8 cellular contexts compared by ENCODE assay signal in genomic region chr14:55271572-55272414, GRCh38. TPM values are rescaled to one million over a fixed set of nuclear protein-coding genes. Genes with fewer than 3 reads are reported as not detected.
A peak's percentile ranks its signal among the peaks of the same experiment; 100 is the strongest.
DNase-seq lines count a peak whose midpoint lies in the region; ATAC-seq and TF ChIP-seq lines count a peak whose summit lies in the region.

No MANE protein-coding gene starts in this region.

- peaks cover 48% of the 10 kb centered on the region for H3K4me1 ChIP-seq in CD4-positive, alpha-beta memory T cell (ENCODE audit: insufficient read depth, low read length)

- intact Hi-C loops in CD4-positive, alpha-beta memory T cell (cut with micrococcal nuclease), result loop anchor here (1.0 to 5.0 kb wide), 8 partner anchors 15 to 220 kb away; partner anchors contain the start of genes ATG14 and MAPK1IP1L

- peaks cover 38 to 56% (median 44%) of the 10 kb centered on the region in 4 donors for H3K4me1 Mint-ChIP-seq in CD4-positive, alpha-beta memory T cell
- H3K4me1 Mint-ChIP-seq in endothelial cell (ENCODE audit: unreplicated experiment), result peaks cover 12% of the 10 kb centered on the region
- H3K4me1 Mint-ChIP-seq in mesothelial cell of epicardium, result peaks cover 63% of the 10 kb centered on the region

- CTCF ChIA-PET in CD4-positive, alpha-beta memory T cell (lab: Charles Lee; ENCODE audit: partially characterized antibody), result interaction anchor here (0.8 to 10.0 kb wide), 19 partner anchors 12 to 163 kb away, joined by 3 to 348 read pairs (median 6); no protein-coding TSS in a partner anchor

- peaks cover 0 to 2% (median 0%) of the 10 kb centered on the region in 8 donors for H3K9me3 Mint-ChIP-seq in CD4-positive, alpha-beta memory T cell
- H3K9me3 Mint-ChIP-seq in endothelial cell (ENCODE audit: unreplicated experiment) (no peaks in the 10 kb centered on the region), mesothelial cell of epicardium (no peaks in the 10 kb centered on the region)

- peak overlapping the region; percentile 91 for H3K27ac ChIP-seq in CD4-positive, alpha-beta memory T cell (ENCODE audit: low read depth, low read length)

- H3K36me3 ChIP-seq in CD4-positive, alpha-beta memory T cell (ENCODE audit: insufficient read depth, low read length), result no peaks in the 10 kb centered on the region

- TF ChIP-seq CTCF in endothelial cell (IDR thresholded peaks at IDR 0.05; ENCODE audit: unreplicated experiment), result no peak
- TF ChIP-seq CTCF in mesothelial cell of epicardium (IDR thresholded peaks at IDR 0.05; ENCODE audit: unreplicated experiment), result no peak

- H3K27ac Mint-ChIP-seq in CD4-positive, alpha-beta memory T cell, result peak overlapping the region; percentile 93 to 96 (median 95)
- peak overlapping the region; percentile 89 for H3K27ac Mint-ChIP-seq in endothelial cell (ENCODE audit: unreplicated experiment)
- H3K27ac Mint-ChIP-seq in mesothelial cell of epicardium, result peak overlapping the region; percentile 97

- peak; percentile 30 for ATAC-seq in GM19372 (IDR thresholded peaks at IDR 0.05; ENCODE audit: low read depth, unreplicated experiment)
- peak; percentile 23 for ATAC-seq in HG03469 (IDR thresholded peaks at IDR 0.05; ENCODE audit: unreplicated experiment)

- no peaks in the 10 kb centered on the region for H3K27me3 ChIP-seq in CD4-positive, alpha-beta memory T cell (ENCODE audit: insufficient read depth, low read length)

- peak overlapping the region; percentile 76 to 90 for H3K4me3 ChIP-seq in CD4-positive, alpha-beta memory T cell (ENCODE audit: low read length in 2 of 2)

- POLR2A ChIA-PET in CD4-positive, alpha-beta memory T cell (lab: Charles Lee; ENCODE audit: partially characterized antibody), result interaction anchor here (0.6 to 3.6 kb wide), 16 partner anchors 19 to 844 kb away, joined by 3 to 61 read pairs (median 3); partner anchors contain the start of gene ATG14

- H3K27me3 Mint-ChIP-seq in CD4-positive, alpha-beta memory T cell, result no peaks in the 10 kb centered on the region
- H3K27me3 Mint-ChIP-seq in endothelial cell (ENCODE audit: unreplicated experiment) (peaks cover 5% of the 10 kb centered on the region), mesothelial cell of epicardium (ENCODE audit: low read depth) (no peaks in the 10 kb centered on the region)

- DNase-seq in CD4-positive, alpha-beta memory T cell, result peak; percentile 46 to 75 (median 58)
- DNase-seq in NOMO-1 treated with dmso at 0.1 percent for 144 hours (lab: John Stamatoyannopoulos, UW; ENCODE audit: unreplicated experiment) (peak; percentile 85), endothelial cell (ENCODE audit: low spot score) (peak; percentile 54), mesothelial cell of epicardium (ENCODE audit: low spot score in 2 of 2, unreplicated experiment in 2 of 2) (peak; percentile 27 to 55)
- DNase-seq in activated CD8-positive, alpha-beta memory T cell treated with anti-CD3 and anti-CD28 coated beads, Interleukin-2, amount 50 U/mL, for 4 hours, result peak; percentile 48
- peak; percentile 38 to 46 for DNase-seq in stimulated activated CD8-positive, alpha-beta memory T cell treated with anti-CD3 and anti-CD28 coated beads, Interleukin-15, amount 100 ng/mL, for 48 hours (ENCODE audit: low read depth in 2 of 2)

- H3K36me3 Mint-ChIP-seq in CD4-positive, alpha-beta memory T cell, result peaks cover 0 to 5% of the 10 kb centered on the region in 2 donors
- H3K36me3 Mint-ChIP-seq in endothelial cell (ENCODE audit: low read depth, unreplicated experiment), result no peaks in the 10 kb centered on the region
- H3K36me3 Mint-ChIP-seq in mesothelial cell of epicardium, result no peaks in the 10 kb centered on the region

- H3K4me3 Mint-ChIP-seq in CD4-positive, alpha-beta memory T cell, result peak overlapping the region; percentile 87 to 95 (median 92)
- H3K4me3 Mint-ChIP-seq in endothelial cell (ENCODE audit: unreplicated experiment) (peak overlapping the region; percentile 94), mesothelial cell of epicardium (peak overlapping the region; percentile 90)

- no peaks in the 10 kb centered on the region for H3K9me3 ChIP-seq in CD4-positive, alpha-beta memory T cell (ENCODE audit: control insufficient read depth in 1 of 2, low read length in 2 of 2)

RNA-seq across cellular contexts. Expression of gene FBXO34, which starts 0.6 kb away (rescaled TPM):
- total RNA-seq in CD4-positive, alpha-beta memory T cell, result 10 to 100 TPM; 42.1 to 43.6 TPM
- polyA plus RNA-seq in CD4-positive, alpha-beta memory T cell, result 10 to 100 TPM; 33.8 to 44.1 TPM
- total RNA-seq in endothelial cell (ENCODE audit: unreplicated experiment) (14.2 TPM), mesothelial cell of epicardium (35.9 to 38.7 TPM (median 38.0 TPM) in 3 replicates)

Comparison
In these comparisons a context has a peak if more than half of its experiments do, and no peak if none do; other contexts are left out.
1. Peak in every context shown above with its lines: DNase-seq, ATAC-seq, H3K4me3 ChIP-seq and H3K27ac ChIP-seq.